18 cellular contexts compared by ENCODE assay signal in genomic region chr15:52733696-52734255, GRCh38. TPM values are rescaled to one million over a fixed set of nuclear protein-coding genes. Genes with fewer than 3 reads are reported as not detected.
DNase-seq lines count a peak whose midpoint lies in the region; ATAC-seq and TF ChIP-seq lines count a peak whose summit lies in the region.
"Had no signal": no experiment of that assay in that cellular context is flagged by ENCODE, and none has a peak within 500 bp of the region (broad histone marks: within the 10 kb centered on the region; RNA-seq: fewer than 3 reads in every experiment).

No MANE protein-coding gene starts in this region.

- DNase-seq in AG10803 (ENCODE audit: low read depth): peak; percentile 15
- DNase-seq in LHCN-M2 (ENCODE audit: low read depth): peak; percentile 62
- DNase-seq in brain pericyte (ENCODE audit: low read depth, low spot score): peak; percentile 27
- DNase-seq in ecto neural progenitor cell (ENCODE audit: low spot score): no peak
- no peak for DNase-seq in type B pancreatic cell (ENCODE audit: extremely low spot score, unreplicated experiment)
- DNase-seq: activated CD8-positive, alpha-beta memory T cell treated with anti-CD3 and anti-CD28 coated beads, Interleukin-2, amount 50 U/mL, for 4 hours; activated naive CD4-positive, alpha-beta T cell treated with anti-CD3 and anti-CD28 coated beads, Interleukin-2, amount 50 U/mL, for 16 hours; head of caudate nucleus; naive thymus-derived CD8-positive, alpha-beta T cell; NCI-H1436 treated with DMSO at 0.1 percent for 48 hours; NCI-H345; SK-N-SH had no signal

- peaks cover 16% of the 10 kb centered on the region for H3K4me1 ChIP-seq in mesodermal cell (ENCODE audit: control insufficient read depth, insufficient read depth, low read length, poor library complexity, severe bottlenecking)

- no peak for ATAC-seq in HG03135 (IDR thresholded peaks at IDR 0.05; ENCODE audit: unreplicated experiment)
- ATAC-seq in HG02884 (IDR thresholded peaks at IDR 0.05; ENCODE audit: unreplicated experiment): no peak
- ATAC-seq: naive thymus-derived CD8-positive, alpha-beta T cell had no signal

- H3K4me3 ChIP-seq in AG10803 (ENCODE audit: low read length) (no peak overlapping the region), mesodermal cell (ENCODE audit: extremely low read depth, insufficient read depth, low read length, poor library complexity, severe bottlenecking) (no peak overlapping the region)

- no peaks in the 10 kb centered on the region for H3K36me3 Mint-ChIP-seq in type B pancreatic cell
- H3K36me3 Mint-ChIP-seq: naive thymus-derived CD8-positive, alpha-beta T cell had no signal

- peak overlapping the region; percentile 32 for H3K27ac ChIP-seq in mesodermal cell (ENCODE audit: low read depth, low read length, severe bottlenecking)

- no peaks in the 10 kb centered on the region for H3K36me3 ChIP-seq in mesodermal cell (ENCODE audit: control insufficient read depth, insufficient read depth, low read length)

- no peaks in the 10 kb centered on the region for H3K9me3 ChIP-seq in mesodermal cell (ENCODE audit: control insufficient read depth, low read length)
- H3K9me3 ChIP-seq: SK-N-SH had no signal

- no peak overlapping the region for H3K27ac Mint-ChIP-seq in type B pancreatic cell
- H3K27ac Mint-ChIP-seq: stimulated activated naive CD8-positive, alpha-beta T cell treated with anti-CD3 and anti-CD28 coated beads, Interleukin-15, Interleukin-2, amounts not matched to agents 100 ng/mL and 50 ng/mL, for 24 hours had no signal

- 100% methylated on average over 1 of the region's 1 CpG for WGBS in mesodermal cell (ENCODE audit: insufficient coverage in 2 of 2), 2 experiments

- peaks cover 11% of the 10 kb centered on the region for H3K4me1 Mint-ChIP-seq in type B pancreatic cell (ENCODE audit: unreplicated experiment)

- H3K9me3 Mint-ChIP-seq in type B pancreatic cell: no peaks in the 10 kb centered on the region
- H3K9me3 Mint-ChIP-seq: naive thymus-derived CD8-positive, alpha-beta T cell; stimulated activated naive CD8-positive, alpha-beta T cell treated with anti-CD3 and anti-CD28 coated beads, Interleukin-15, Interleukin-2, amounts not matched to agents 100 ng/mL and 50 ng/mL, for 24 hours had no signal

- H3K4me3 Mint-ChIP-seq in type B pancreatic cell: no peak overlapping the region
- H3K4me3 Mint-ChIP-seq: naive thymus-derived CD8-positive, alpha-beta T cell; stimulated activated naive CD8-positive, alpha-beta T cell treated with anti-CD3 and anti-CD28 coated beads, Interleukin-15, Interleukin-2, amounts not matched to agents 100 ng/mL and 50 ng/mL, for 24 hours had no signal

- no peak for TF ChIP-seq CTCF in AG10803 (conservative IDR thresholded peaks at IDR 0.05; ENCODE audit: low read length)
- TF ChIP-seq CTCF in type B pancreatic cell (conservative IDR thresholded peaks at IDR 0.05): no peak

- H3K27me3 Mint-ChIP-seq in type B pancreatic cell: peaks cover 3% of the 10 kb centered on the region
- H3K27me3 Mint-ChIP-seq: naive thymus-derived CD8-positive, alpha-beta T cell; stimulated activated naive CD8-positive, alpha-beta T cell treated with anti-CD3 and anti-CD28 coated beads, Interleukin-15, Interleukin-2, amounts not matched to agents 100 ng/mL and 50 ng/mL, for 24 hours had no signal

RNA-seq across cellular contexts. Expression of gene ATOSA, which starts 54.6 kb away (rescaled TPM):
- total RNA-seq in LHCN-M2 (2014; rRNA removed) (8.7 and 11.1 TPM in 2 replicates), type B pancreatic cell (ENCODE audit: low replicate concordance) (35.4 and 37.7 TPM in 2 replicates)
- polyA plus RNA-seq in LHCN-M2 (2012): 6.0 TPM
- polyA plus RNA-seq in mesodermal cell (2013, experiment 1 of 2): 16.5 TPM
- polyA plus RNA-seq in mesodermal cell (2013, experiment 2 of 2): 18.8 TPM

RNA-seq across cellular contexts. Expression of gene ONECUT1, which starts 56.4 kb away (rescaled TPM):
- total RNA-seq in LHCN-M2 (2014; rRNA removed) (not detected in 2 replicates), type B pancreatic cell (ENCODE audit: low replicate concordance) (11.0 and 11.1 TPM in 2 replicates)
- not detected for polyA plus RNA-seq in LHCN-M2 (2012)
- 1.8 TPM for polyA plus RNA-seq in mesodermal cell (2013, experiment 1 of 2)
- 0.61 TPM for polyA plus RNA-seq in mesodermal cell (2013, experiment 2 of 2)
- total RNA-seq: endothelial cell of umbilical vein; naive thymus-derived CD8-positive, alpha-beta T cell had no signal
- polyA plus RNA-seq: AG04450; endothelial cell of umbilical vein; naive thymus-derived CD8-positive, alpha-beta T cell; SK-N-SH had no signal

Comparison
In these comparisons a context has a peak if more than half of its experiments do, and no peak if none do; other contexts are left out.
1. DNase-seq: peak in AG10803 (single experiment), LHCN-M2 (single experiment) and brain pericyte (single experiment); none in ecto neural progenitor cell (single experiment) and type B pancreatic cell (single experiment).
2. RNA of gene ONECUT1, which starts 56.4 kb away (total RNA-seq): 11.0 to 11.1 TPM in type B pancreatic cell; not detected in LHCN-M2; every median in the first group is over 10 times any median in the second.